34 cellular contexts compared by ENCODE assay signal in genomic region chr5:90351101-90351500, GRCh38.
"Had no signal": no experiment of that assay in that cellular context is flagged by ENCODE, and none has a peak within 500 bp of the region (broad histone marks: within the 10 kb centered on the region; RNA-seq: fewer than 3 reads in every experiment).

No MANE protein-coding gene starts in this region.

- DNase-seq: Karpas-422, Kasumi-1, MG63, MM.1S, MV-4-11, NCI-H1048, NCI-H1092, NCI-H1092 treated with DMSO at 0.1 percent for 48 hours, NCI-H1105, NCI-H1105 treated with DMSO at 0.1 percent for 48 hours, NCI-H1417, NCI-H1417 treated with DMSO at 0.1 percent for 48 hours, NCI-H1436, NCI-H1436 treated with DMSO at 0.1 percent for 48 hours, NCI-H146, NCI-H1694, NCI-H1694 treated with DMSO at 0.1 percent for 48 hours, NCI-H187, NCI-H187 treated with DMSO at 0.1 percent for 48 hours, NCI-H1930, NCI-H2029, NCI-H2029 treated with DMSO at 0.1 percent for 48 hours, NCI-H2081, NCI-H2081 treated with DMSO at 0.1 percent for 48 hours, NCI-H2107, NCI-H2171, NCI-H2171 treated with DMSO at 0.1 percent for 48 hours, NCI-H2227 treated with DMSO at 0.1 percent for 48 hours, NCI-H226, NCI-H345, NCI-H446, NCI-H446 treated with DMSO at 0.1 percent for 48 hours, NCI-H510A, NCI-H510A treated with DMSO at 0.1 percent for 48 hours had no signal
